Comparison of ENCODE assay signal across 8 cellular contexts in the genomic region with DNA sequence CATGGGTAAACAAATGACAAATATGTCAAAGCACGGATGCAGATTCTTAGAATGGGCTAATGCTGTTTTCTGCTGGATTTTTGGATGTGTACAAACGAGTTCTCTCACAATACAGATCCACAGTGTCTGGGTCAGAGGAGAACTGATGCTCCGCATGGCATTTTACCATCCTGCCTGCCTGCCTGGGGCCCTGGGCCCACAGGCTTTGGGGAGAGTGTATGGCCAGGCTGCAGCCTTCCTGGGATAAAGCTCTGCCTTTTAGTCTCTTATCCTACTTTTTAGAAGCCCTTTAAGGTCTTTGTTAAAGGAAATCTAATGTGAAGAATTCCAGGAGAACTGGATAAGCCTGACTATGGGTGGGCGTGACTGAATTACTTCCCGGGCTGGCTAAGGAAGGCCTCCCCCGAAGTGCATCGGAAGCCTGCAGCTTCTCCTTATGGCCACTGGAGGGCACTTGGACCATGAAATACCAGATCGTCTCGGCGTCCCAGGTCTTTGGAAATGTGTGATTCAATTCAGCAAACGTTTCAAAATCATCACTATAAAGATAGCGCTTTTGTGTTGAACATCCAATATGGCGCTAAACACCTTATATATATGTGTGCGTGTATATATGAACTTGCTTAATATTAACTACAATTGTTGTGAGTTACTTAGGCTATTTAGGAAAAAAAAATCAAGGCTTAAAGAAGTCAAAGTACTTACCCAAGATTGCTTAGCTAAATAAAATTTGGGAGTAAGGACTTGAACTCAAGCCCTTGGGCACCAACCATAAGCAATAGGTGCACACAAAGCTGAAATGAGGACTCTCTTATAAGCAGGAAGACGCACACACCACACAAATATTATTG. TPM values are rescaled to one million over a fixed set of nuclear protein-coding genes. Genes with fewer than 3 reads are reported as not detected.
DNase-seq lines count a peak whose midpoint lies in the region; ATAC-seq and TF ChIP-seq lines count a peak whose summit lies in the region.

No MANE protein-coding gene starts in this region.

- in situ Hi-C loops in G401 (cut with HindIII; ENCODE audit: low sequenced_read_pairs) (no loop called here), HAP-1 (cut with MboI; ENCODE audit: low sequenced_read_pairs) (loop anchor here (5.0 kb wide), 1 partner anchor 129 kb away; no protein-coding TSS in a partner anchor)

- TF ChIP-seq POLR2A in sigmoid colon (IDR thresholded peaks at IDR 0.05), result no peak

- 16% methylated on average over 15 of the region's 15 CpGs for WGBS in hepatocyte (ENCODE audit: low lambda C conversion rate, missing lambda C conversion rate)
- WGBS in sigmoid colon, 2 donors, result 18 to 21% methylated on average over 15 of the region's 15 CpGs

- H3K9me2 ChIP-seq in hepatocyte (replicated peaks; ENCODE audit: insufficient read depth), result no peaks in the 10 kb centered on the region

- H3K4me2 ChIP-seq in hepatocyte, result no peak overlapping the region

- H3K27ac ChIP-seq in ascending aorta, result peak overlapping the region; percentile 88 to 94
- H3K27ac ChIP-seq in hepatocyte, result peak overlapping the region; percentile 9
- H3K27ac ChIP-seq in sigmoid colon, result peak overlapping the region; percentile 88 to 99 (median 96)

- no peaks in the 10 kb centered on the region for H3K9me3 ChIP-seq in HAP-1
- H3K9me3 ChIP-seq in ascending aorta, result no peaks in the 10 kb centered on the region
- H3K9me3 ChIP-seq in hepatocyte (ENCODE audit: low read depth), result no peaks in the 10 kb centered on the region
- no peaks in the 10 kb centered on the region for H3K9me3 ChIP-seq in sigmoid colon

- no peaks in the 10 kb centered on the region for H3K4me1 ChIP-seq in HAP-1
- H3K4me1 ChIP-seq in ascending aorta, result peaks cover 23 to 42% of the 10 kb centered on the region in 2 donors
- peaks cover 54% of the 10 kb centered on the region for H3K4me1 ChIP-seq in hepatocyte (ENCODE audit: insufficient read depth)
- peaks cover 0 to 61% (median 40%) of the 10 kb centered on the region in 4 donors for H3K4me1 ChIP-seq in sigmoid colon

- no peaks in the 10 kb centered on the region for H3K79me2 ChIP-seq in hepatocyte

- intact Hi-C loops in ascending aorta (cut with DNase I), result loop anchor here (1.0 to 5.0 kb wide), 4 partner anchors 28 to 239 kb away; no protein-coding TSS in a partner anchor
- intact Hi-C loops in sigmoid colon (cut with DNase I), result loop anchor here (1.0 kb wide), 1 partner anchor 127 kb away; no protein-coding TSS in a partner anchor

- ATAC-seq in HG02763 (IDR thresholded peaks at IDR 0.05; ENCODE audit: unreplicated experiment), result no peak

- H3K4me3 ChIP-seq in HAP-1 (no peak overlapping the region), ascending aorta (no peak overlapping the region), hepatocyte (no peak overlapping the region), sigmoid colon (no peak overlapping the region)

- TF ChIP-seq CTCF in ascending aorta (IDR thresholded peaks at IDR 0.05) (peak; percentile 90 to 95 (median 93)), hepatocyte (IDR thresholded peaks at IDR 0.05; ENCODE audit: poor library complexity) (peak; percentile 97), sigmoid colon (IDR thresholded peaks at IDR 0.05) (peak; percentile 78 to 94 (median 89))

- no peak for TF ChIP-seq EP300 in sigmoid colon (IDR thresholded peaks at IDR 0.05)

- no peak overlapping the region for H2AFZ ChIP-seq in hepatocyte

- no peaks in the 10 kb centered on the region for H3K36me3 ChIP-seq in HAP-1 (replicated peaks)
- no peaks in the 10 kb centered on the region for H3K36me3 ChIP-seq in ascending aorta
- no peaks in the 10 kb centered on the region for H3K36me3 ChIP-seq in hepatocyte (replicated peaks; ENCODE audit: insufficient read depth, low read depth)
- no peaks in the 10 kb centered on the region for H3K36me3 ChIP-seq in sigmoid colon

- H4K20me1 ChIP-seq in hepatocyte (ENCODE audit: insufficient read depth, poor library complexity, severe bottlenecking), result no peaks in the 10 kb centered on the region

- DNase-seq in G401 (ENCODE audit: low spot score) (peak; percentile 86), HAP-1 (ENCODE audit: low spot score in 2 of 2) (peak; percentile 77 to 81), NCI-H128 (lab: John Stamatoyannopoulos, UW; ENCODE audit: unreplicated experiment) (peak; percentile 28), T follicular helper cell (ENCODE audit: low read depth) (peak; percentile 36), ascending aorta (ENCODE audit: low spot score in 2 of 2) (peak in 1 of 2 donors; percentile 88), hepatocyte (ENCODE audit: low spot score) (peak; percentile 92), sigmoid colon (peak; percentile 89)

- H3K27me3 ChIP-seq in HAP-1 (ENCODE audit: low read depth) (no peaks in the 10 kb centered on the region), ascending aorta (no peaks in the 10 kb centered on the region), hepatocyte (no peaks in the 10 kb centered on the region), sigmoid colon (no peaks in the 10 kb centered on the region)

RNA-seq across cellular contexts. Expression of gene DNPEP, which starts 15.2 kb away (rescaled TPM):
- 65.8 and 67.4 TPM in 2 replicates for total RNA-seq in G401 (2014; rRNA removed; shearing (Covaris generic))
- total RNA-seq in ascending aorta, result 113 TPM
- total RNA-seq in hepatocyte, result 53.5 and 72.0 TPM in 2 replicates
- 79.0 and 87.7 TPM in 2 replicates for polyA plus RNA-seq in hepatocyte
- 10 to 100 TPM; 43.2 to 62.8 (median 53.1) TPM for total RNA-seq in sigmoid colon
- 100 to 1,000 TPM; 108 to 137 (median 132) TPM for polyA plus RNA-seq in sigmoid colon

RNA-seq across cellular contexts. Expression of gene DES, which starts 15.3 kb away (rescaled TPM):
- not detected in 2 replicates for total RNA-seq in G401 (2014; rRNA removed; shearing (Covaris generic))
- total RNA-seq in ascending aorta (182 TPM), hepatocyte (103 and 114 TPM in 2 replicates), sigmoid colon (over 10,000 TPM in 3 of 4 donors, 1,000 to 10,000 TPM in 1; 7,366 to 30,562 (median 13,340) TPM)
- polyA plus RNA-seq in hepatocyte (58.5 and 60.9 TPM in 2 replicates), sigmoid colon (100 to 1,000 TPM in 2 of 3 donors, 10 to 100 TPM in 1; 35.1 to 264 (median 162) TPM)

RNA-seq across cellular contexts. Expression of gene SPEG, which starts 31.8 kb away (rescaled TPM):
- total RNA-seq in G401 (2014; rRNA removed; shearing (Covaris generic)), result 7.7 and 11.1 TPM in 2 replicates
- 390 TPM for total RNA-seq in ascending aorta
- 21.1 and 21.6 TPM in 2 replicates for total RNA-seq in hepatocyte
- polyA plus RNA-seq in hepatocyte, result 35.8 and 40.0 TPM in 2 replicates
- total RNA-seq in sigmoid colon, result 100 to 1,000 TPM; 123 to 321 (median 194) TPM
- 10 to 100 TPM in 2 of 3 donors, 1 to 10 TPM in 1; 6.0 to 25.4 (median 13.4) TPM for polyA plus RNA-seq in sigmoid colon

Comparison
In these comparisons a context has a peak if more than half of its experiments do, and no peak if none do; other contexts are left out.
1. H3K27ac ChIP-seq: peak in every context shown above with its lines; median percentile 96 in sigmoid colon; 91 in ascending aorta; 9 in hepatocyte.
2. RNA of gene DES, which starts 15.3 kb away (total RNA-seq): 7,366 to 30,562 TPM in sigmoid colon, 182 TPM in ascending aorta (single experiment) and 103 to 114 TPM in hepatocyte; not detected in G401; every median in the first group is over 10 times any median in the second.
3. Peak in every context shown above with its lines, with median percentiles within 50 percentile points of each other: CTCF ChIP-seq.